In the genomic region with DNA sequence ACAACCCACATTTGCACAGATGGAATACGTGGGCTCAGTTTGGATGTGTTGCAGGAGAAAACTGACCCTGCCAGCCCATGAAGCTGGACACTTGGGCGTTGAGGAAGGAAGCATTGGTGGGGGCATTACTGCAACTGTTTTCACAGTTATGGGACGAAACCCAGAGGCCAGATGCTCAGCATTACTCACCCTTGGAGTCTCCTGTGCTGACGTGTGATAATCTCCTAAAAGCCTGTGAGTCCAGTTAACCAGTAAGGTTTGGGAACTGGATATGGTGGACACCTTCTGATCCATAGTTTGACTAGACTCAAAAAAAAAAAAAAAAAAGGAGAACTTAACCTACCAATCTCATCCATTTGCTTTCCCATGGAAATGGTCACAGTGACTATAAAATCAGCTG, we compare ENCODE assay signal across 1 cellular context.
TF ChIP-seq lines count a peak whose summit lies in the region.

No MANE protein-coding gene starts in this region.

TF ChIP-seq in GM23338, 12 proteins besides CTCF, POLR2A, EP300 and RAD21 (continued from another document):
- TF ChIP-seq, protein P1, sequence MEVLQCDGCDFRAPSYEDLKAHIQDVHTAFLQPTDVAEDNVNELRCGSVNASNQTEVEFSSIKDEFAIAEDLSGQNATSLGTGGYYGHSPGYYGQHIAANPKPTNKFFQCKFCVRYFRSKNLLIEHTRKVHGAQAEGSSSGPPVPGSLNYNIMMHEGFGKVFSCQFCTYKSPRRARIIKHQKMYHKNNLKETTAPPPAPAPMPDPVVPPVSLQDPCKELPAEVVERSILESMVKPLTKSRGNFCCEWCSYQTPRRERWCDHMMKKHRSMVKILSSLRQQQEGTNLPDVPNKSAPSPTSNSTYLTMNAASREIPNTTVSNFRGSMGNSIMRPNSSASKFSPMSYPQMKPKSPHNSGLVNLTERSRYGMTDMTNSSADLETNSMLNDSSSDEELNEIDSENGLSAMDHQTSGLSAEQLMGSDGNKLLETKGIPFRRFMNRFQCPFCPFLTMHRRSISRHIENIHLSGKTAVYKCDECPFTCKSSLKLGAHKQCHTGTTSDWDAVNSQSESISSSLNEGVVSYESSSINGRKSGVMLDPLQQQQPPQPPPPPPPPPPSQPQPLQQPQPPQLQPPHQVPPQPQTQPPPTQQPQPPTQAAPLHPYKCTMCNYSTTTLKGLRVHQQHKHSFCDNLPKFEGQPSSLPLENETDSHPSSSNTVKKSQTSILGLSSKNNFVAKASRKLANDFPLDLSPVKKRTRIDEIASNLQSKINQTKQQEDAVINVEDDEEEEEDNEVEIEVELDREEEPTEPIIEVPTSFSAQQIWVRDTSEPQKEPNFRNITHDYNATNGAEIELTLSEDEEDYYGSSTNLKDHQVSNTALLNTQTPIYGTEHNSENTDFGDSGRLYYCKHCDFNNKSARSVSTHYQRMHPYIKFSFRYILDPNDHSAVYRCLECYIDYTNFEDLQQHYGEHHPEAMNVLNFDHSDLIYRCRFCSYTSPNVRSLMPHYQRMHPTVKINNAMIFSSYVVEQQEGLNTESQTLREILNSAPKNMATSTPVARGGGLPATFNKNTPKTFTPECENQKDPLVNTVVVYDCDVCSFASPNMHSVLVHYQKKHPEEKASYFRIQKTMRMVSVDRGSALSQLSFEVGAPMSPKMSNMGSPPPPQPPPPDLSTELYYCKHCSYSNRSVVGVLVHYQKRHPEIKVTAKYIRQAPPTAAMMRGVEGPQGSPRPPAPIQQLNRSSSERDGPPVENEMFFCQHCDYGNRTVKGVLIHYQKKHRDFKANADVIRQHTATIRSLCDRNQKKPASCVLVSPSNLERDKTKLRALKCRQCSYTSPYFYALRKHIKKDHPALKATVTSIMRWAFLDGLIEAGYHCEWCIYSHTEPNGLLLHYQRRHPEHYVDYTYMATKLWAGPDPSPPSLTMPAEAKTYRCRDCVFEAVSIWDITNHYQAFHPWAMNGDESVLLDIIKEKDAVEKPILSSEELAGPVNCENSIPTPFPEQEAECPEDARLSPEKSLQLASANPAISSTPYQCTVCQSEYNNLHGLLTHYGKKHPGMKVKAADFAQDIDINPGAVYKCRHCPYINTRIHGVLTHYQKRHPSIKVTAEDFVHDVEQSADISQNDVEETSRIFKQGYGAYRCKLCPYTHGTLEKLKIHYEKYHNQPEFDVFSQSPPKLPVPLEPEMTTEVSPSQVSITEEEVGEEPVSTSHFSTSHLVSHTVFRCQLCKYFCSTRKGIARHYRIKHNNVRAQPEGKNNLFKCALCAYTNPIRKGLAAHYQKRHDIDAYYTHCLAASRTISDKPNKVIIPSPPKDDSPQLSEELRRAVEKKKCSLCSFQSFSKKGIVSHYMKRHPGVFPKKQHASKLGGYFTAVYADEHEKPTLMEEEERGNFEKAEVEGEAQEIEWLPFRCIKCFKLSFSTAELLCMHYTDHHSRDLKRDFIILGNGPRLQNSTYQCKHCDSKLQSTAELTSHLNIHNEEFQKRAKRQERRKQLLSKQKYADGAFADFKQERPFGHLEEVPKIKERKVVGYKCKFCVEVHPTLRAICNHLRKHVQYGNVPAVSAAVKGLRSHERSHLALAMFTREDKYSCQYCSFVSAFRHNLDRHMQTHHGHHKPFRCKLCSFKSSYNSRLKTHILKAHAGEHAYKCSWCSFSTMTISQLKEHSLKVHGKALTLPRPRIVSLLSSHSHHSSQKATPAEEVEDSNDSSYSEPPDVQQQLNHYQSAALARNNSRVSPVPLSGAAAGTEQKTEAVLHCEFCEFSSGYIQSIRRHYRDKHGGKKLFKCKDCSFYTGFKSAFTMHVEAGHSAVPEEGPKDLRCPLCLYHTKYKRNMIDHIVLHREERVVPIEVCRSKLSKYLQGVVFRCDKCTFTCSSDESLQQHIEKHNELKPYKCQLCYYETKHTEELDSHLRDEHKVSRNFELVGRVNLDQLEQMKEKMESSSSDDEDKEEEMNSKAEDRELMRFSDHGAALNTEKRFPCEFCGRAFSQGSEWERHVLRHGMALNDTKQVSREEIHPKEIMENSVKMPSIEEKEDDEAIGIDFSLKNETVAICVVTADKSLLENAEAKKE (CRISPR knock-in tag; IDR thresholded peaks at IDR 0.05), result no peak
- TF ChIP-seq JUNB (IDR thresholded peaks at IDR 0.05; ENCODE audit: unreplicated experiment) (no peak), CREB1 (CRISPR knock-in tag; IDR thresholded peaks at IDR 0.05; ENCODE audit: low read depth) (no peak), ZNF331 (CRISPR knock-in tag; IDR thresholded peaks at IDR 0.05; ENCODE audit: low read depth) (no peak)
